2 cellular contexts compared by ENCODE assay signal in the genomic region with DNA sequence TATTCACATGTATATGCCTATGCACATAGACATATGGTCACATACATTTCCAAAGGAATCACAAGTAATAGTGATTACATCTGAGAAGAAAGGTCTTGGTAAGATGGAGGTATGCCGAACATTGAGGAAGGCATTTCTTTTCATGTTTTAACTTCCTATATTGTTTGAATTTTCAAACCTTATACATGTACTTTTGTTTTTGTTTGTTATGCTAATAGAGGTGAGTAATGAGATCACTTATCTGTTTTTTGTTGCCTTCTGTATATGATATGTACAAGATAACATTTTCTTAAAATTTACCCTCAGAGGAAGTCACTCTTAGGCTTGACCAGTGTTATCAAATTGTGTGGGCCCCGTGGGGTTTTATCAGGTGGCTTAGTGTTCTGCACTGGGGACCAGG.
TF ChIP-seq lines count a peak whose summit lies in the region.

No MANE protein-coding gene starts in this region.

TF ChIP-seq in SK-N-SH treated with all-trans-retinoic acid at 6 μM for 48 hours, 23 proteins besides CTCF, POLR2A, EP300 and RAD21 (continued from another document):
- no peak for TF ChIP-seq SNAI2 (CRISPR knock-in tag; IDR thresholded peaks at IDR 0.05)
- no peak for TF ChIP-seq ZNF565 (CRISPR knock-in tag; conservative IDR thresholded peaks at IDR 0.05; ENCODE audit: low read depth)
- TF ChIP-seq ARNTL (CRISPR knock-in tag; IDR thresholded peaks at IDR 0.05; ENCODE audit: borderline replicate concordance, low read depth) = no peak
- TF ChIP-seq, protein P1, sequence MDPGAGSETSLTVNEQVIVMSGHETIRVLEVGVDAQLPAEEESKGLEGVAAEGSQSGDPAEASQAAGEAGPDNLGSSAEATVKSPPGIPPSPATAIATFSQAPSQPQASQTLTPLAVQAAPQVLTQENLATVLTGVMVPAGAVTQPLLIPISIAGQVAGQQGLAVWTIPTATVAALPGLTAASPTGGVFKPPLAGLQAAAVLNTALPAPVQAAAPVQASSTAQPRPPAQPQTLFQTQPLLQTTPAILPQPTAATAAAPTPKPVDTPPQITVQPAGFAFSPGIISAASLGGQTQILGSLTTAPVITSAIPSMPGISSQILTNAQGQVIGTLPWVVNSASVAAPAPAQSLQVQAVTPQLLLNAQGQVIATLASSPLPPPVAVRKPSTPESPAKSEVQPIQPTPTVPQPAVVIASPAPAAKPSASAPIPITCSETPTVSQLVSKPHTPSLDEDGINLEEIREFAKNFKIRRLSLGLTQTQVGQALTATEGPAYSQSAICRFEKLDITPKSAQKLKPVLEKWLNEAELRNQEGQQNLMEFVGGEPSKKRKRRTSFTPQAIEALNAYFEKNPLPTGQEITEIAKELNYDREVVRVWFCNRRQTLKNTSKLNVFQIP (CRISPR knock-in tag; IDR thresholded peaks at IDR 0.05; ENCODE audit: borderline replicate concordance, low read depth) = no peak
- no peak for TF ChIP-seq ESRRG (CRISPR knock-in tag; IDR thresholded peaks at IDR 0.05)
- TF ChIP-seq, protein P2, sequence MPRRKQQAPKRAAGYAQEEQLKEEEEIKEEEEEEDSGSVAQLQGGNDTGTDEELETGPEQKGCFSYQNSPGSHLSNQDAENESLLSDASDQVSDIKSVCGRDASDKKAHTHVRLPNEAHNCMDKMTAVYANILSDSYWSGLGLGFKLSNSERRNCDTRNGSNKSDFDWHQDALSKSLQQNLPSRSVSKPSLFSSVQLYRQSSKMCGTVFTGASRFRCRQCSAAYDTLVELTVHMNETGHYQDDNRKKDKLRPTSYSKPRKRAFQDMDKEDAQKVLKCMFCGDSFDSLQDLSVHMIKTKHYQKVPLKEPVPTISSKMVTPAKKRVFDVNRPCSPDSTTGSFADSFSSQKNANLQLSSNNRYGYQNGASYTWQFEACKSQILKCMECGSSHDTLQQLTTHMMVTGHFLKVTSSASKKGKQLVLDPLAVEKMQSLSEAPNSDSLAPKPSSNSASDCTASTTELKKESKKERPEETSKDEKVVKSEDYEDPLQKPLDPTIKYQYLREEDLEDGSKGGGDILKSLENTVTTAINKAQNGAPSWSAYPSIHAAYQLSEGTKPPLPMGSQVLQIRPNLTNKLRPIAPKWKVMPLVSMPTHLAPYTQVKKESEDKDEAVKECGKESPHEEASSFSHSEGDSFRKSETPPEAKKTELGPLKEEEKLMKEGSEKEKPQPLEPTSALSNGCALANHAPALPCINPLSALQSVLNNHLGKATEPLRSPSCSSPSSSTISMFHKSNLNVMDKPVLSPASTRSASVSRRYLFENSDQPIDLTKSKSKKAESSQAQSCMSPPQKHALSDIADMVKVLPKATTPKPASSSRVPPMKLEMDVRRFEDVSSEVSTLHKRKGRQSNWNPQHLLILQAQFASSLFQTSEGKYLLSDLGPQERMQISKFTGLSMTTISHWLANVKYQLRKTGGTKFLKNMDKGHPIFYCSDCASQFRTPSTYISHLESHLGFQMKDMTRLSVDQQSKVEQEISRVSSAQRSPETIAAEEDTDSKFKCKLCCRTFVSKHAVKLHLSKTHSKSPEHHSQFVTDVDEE (CRISPR knock-in tag; IDR thresholded peaks at IDR 0.05) = no peak
- TF ChIP-seq ISL1 (CRISPR knock-in tag; IDR thresholded peaks at IDR 0.05) = no peak

TF ChIP-seq in SK-N-SH, 30 proteins besides CTCF, POLR2A, EP300 and RAD21 (continued from another document):
- TF ChIP-seq, protein P3, sequence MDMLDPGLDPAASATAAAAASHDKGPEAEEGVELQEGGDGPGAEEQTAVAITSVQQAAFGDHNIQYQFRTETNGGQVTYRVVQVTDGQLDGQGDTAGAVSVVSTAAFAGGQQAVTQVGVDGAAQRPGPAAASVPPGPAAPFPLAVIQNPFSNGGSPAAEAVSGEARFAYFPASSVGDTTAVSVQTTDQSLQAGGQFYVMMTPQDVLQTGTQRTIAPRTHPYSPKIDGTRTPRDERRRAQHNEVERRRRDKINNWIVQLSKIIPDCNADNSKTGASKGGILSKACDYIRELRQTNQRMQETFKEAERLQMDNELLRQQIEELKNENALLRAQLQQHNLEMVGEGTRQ (IDR thresholded peaks at IDR 0.05; ENCODE audit: borderline replicate concordance, low read depth, low read length) = no peak
- TF ChIP-seq, protein P4, sequence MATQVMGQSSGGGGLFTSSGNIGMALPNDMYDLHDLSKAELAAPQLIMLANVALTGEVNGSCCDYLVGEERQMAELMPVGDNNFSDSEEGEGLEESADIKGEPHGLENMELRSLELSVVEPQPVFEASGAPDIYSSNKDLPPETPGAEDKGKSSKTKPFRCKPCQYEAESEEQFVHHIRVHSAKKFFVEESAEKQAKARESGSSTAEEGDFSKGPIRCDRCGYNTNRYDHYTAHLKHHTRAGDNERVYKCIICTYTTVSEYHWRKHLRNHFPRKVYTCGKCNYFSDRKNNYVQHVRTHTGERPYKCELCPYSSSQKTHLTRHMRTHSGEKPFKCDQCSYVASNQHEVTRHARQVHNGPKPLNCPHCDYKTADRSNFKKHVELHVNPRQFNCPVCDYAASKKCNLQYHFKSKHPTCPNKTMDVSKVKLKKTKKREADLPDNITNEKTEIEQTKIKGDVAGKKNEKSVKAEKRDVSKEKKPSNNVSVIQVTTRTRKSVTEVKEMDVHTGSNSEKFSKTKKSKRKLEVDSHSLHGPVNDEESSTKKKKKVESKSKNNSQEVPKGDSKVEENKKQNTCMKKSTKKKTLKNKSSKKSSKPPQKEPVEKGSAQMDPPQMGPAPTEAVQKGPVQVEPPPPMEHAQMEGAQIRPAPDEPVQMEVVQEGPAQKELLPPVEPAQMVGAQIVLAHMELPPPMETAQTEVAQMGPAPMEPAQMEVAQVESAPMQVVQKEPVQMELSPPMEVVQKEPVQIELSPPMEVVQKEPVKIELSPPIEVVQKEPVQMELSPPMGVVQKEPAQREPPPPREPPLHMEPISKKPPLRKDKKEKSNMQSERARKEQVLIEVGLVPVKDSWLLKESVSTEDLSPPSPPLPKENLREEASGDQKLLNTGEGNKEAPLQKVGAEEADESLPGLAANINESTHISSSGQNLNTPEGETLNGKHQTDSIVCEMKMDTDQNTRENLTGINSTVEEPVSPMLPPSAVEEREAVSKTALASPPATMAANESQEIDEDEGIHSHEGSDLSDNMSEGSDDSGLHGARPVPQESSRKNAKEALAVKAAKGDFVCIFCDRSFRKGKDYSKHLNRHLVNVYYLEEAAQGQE (IDR thresholded peaks at IDR 0.05; ENCODE audit: low read depth, low read length) = no peak
- TF ChIP-seq CHD2 (IDR thresholded peaks at IDR 0.05; ENCODE audit: low read length, partially characterized antibody) = no peak
